Comparison of ENCODE assay signal across 25 cellular contexts in genomic region chr12:26281320-26281719, GRCh38.
DNase-seq lines count a peak whose midpoint lies in the region; ATAC-seq and TF ChIP-seq lines count a peak whose summit lies in the region.
"Had no signal": no experiment of that assay in that cellular context is flagged by ENCODE, and none has a peak within 500 bp of the region (broad histone marks: within the 10 kb centered on the region; RNA-seq: fewer than 3 reads in every experiment).

No MANE protein-coding gene starts in this region.

- no peaks in the 10 kb centered on the region for H3F3A ChIP-seq in GM23338 (replicated peaks; ENCODE audit: low read depth)

- H3K27me3 ChIP-seq in adrenal gland (no peaks in the 10 kb centered on the region), GM23338 (ENCODE audit: insufficient read depth) (no peaks in the 10 kb centered on the region)
- H3K27me3 ChIP-seq: neural progenitor cell had no signal

- TF ChIP-seq POLR2A in adrenal gland (IDR thresholded peaks at IDR 0.05) = no peak

- DNase-seq in GM03348 (ENCODE audit: low spot score) (peak; percentile 58), adrenal gland (peak in 6 of 7 donors; percentile 33 to 67 (median 52)), foreskin fibroblast (peak; percentile 62 to 77), omental fat pad (ENCODE audit: low spot score) (no peak), GM23338 (ENCODE audit: low spot score) (no peak)
- DNase-seq in stimulated activated effector memory CD8-positive, alpha-beta T cell treated with anti-CD3 and anti-CD28 coated beads, Interleukin-12 subunit alpha, Interleukin-12 subunit beta, amount 100 ng/mL, for 72 hours (ENCODE audit: low spot score in 2 of 2) = no peak
- no peak for DNase-seq in activated naive CD8-positive, alpha-beta T cell treated with anti-CD3 and anti-CD28 coated beads for 36 hours
- DNase-seq: activated B cell treated with CpG ODN at 0.5 μM for 24 hours; activated CD8-positive, alpha-beta memory T cell treated with anti-CD3 and anti-CD28 coated beads, Interleukin-2, amount 50 U/mL, for 4 hours; CD4-positive, alpha-beta T cell; effector CD8-positive, alpha-beta T cell; H7; kidney; NCI-H1092; NCI-H187 treated with DMSO at 0.1 percent for 48 hours; NCI-H2227 treated with DMSO at 0.1 percent for 48 hours; NCI-H69 had no signal

- H3K36me3 Mint-ChIP-seq in stimulated activated effector memory CD8-positive, alpha-beta T cell treated with anti-CD3 and anti-CD28 coated beads, Interleukin-12 subunit alpha, Interleukin-12 subunit beta, amount 100 ng/mL, for 72 hours = no peaks in the 10 kb centered on the region
- no peaks in the 10 kb centered on the region for H3K36me3 Mint-ChIP-seq in GM23338 (ENCODE audit: low read depth)
- no peaks in the 10 kb centered on the region for H3K36me3 Mint-ChIP-seq in activated naive CD8-positive, alpha-beta T cell treated with anti-CD3 and anti-CD28 coated beads for 36 hours
- H3K36me3 Mint-ChIP-seq: activated naive CD4-positive, alpha-beta T cell treated with anti-CD3 and anti-CD28 coated beads, Interleukin-2, amount 50 U/mL, for 24 hours; neural progenitor cell; type B pancreatic cell had no signal

- no peaks in the 10 kb centered on the region for H3K79me2 ChIP-seq in GM23338 (replicated peaks; ENCODE audit: insufficient read depth)

- H3K4me2 ChIP-seq in GM23338 = no peak overlapping the region
- H3K4me2 ChIP-seq: neural progenitor cell had no signal

- H3K4me3 ChIP-seq in adrenal gland = no peak overlapping the region
- no peak overlapping the region for H3K4me3 ChIP-seq in foreskin fibroblast (ENCODE audit: low read depth in 1 of 2, low read length in 2 of 2)
- no peak overlapping the region for H3K4me3 ChIP-seq in GM23338
- H3K4me3 ChIP-seq: lung, neural progenitor cell, skin epidermis had no signal

- no peak overlapping the region for H2AFZ ChIP-seq in GM23338
- H2AFZ ChIP-seq: neural progenitor cell had no signal

- ATAC-seq in omental fat pad (ENCODE audit: low FRiP score) (peak; percentile 28), HG03354 (IDR thresholded peaks at IDR 0.05; ENCODE audit: poor library complexity, severe bottlenecking, unreplicated experiment) (no peak), GM23338 (no peak)
- no peak for ATAC-seq in stimulated activated effector memory CD8-positive, alpha-beta T cell treated with anti-CD3 and anti-CD28 coated beads, Interleukin-12 subunit alpha, Interleukin-12 subunit beta, amount 100 ng/mL, for 72 hours
- ATAC-seq: activated T-helper 17 cell treated with anti-CD3 and anti-CD28 coated beads, Interleukin-2, amount 50 U/mL, for 72 hours had no signal

- 0 out of 2 replicates have a peak, but pooled peaks cover 4% of the 10 kb centered on the region for H3K9me2 ChIP-seq in GM23338 (ENCODE audit: insufficient read depth)

- no peaks in the 10 kb centered on the region for H3K27me3 Mint-ChIP-seq in GM23338 (ENCODE audit: insufficient read depth, low read depth, poor library complexity)
- H3K27me3 Mint-ChIP-seq in activated naive CD8-positive, alpha-beta T cell treated with anti-CD3 and anti-CD28 coated beads for 36 hours = no peaks in the 10 kb centered on the region
- H3K27me3 Mint-ChIP-seq: activated B cell treated with CpG ODN at 0.5 μM for 24 hours; activated T-helper 17 cell treated with anti-CD3 and anti-CD28 coated beads, Interleukin-2, amount 50 U/mL, for 72 hours; CD4-positive, alpha-beta T cell had no signal

- H3K36me3 ChIP-seq in adrenal gland (replicated peaks in 1 of 2) = no peaks in the 10 kb centered on the region
- no peaks in the 10 kb centered on the region for H3K36me3 ChIP-seq in GM23338 (ENCODE audit: insufficient read depth)
- H3K36me3 ChIP-seq: neural progenitor cell had no signal

- H3K9me3 Mint-ChIP-seq in stimulated activated effector memory CD8-positive, alpha-beta T cell treated with anti-CD3 and anti-CD28 coated beads, Interleukin-12 subunit alpha, Interleukin-12 subunit beta, amount 100 ng/mL, for 72 hours = no peaks in the 10 kb centered on the region
- H3K9me3 Mint-ChIP-seq in GM23338 = no peaks in the 10 kb centered on the region
- H3K9me3 Mint-ChIP-seq in activated naive CD8-positive, alpha-beta T cell treated with anti-CD3 and anti-CD28 coated beads for 36 hours = no peaks in the 10 kb centered on the region
- H3K9me3 Mint-ChIP-seq: activated B cell treated with CpG ODN at 0.5 μM for 24 hours; activated naive CD4-positive, alpha-beta T cell treated with anti-CD3 and anti-CD28 coated beads, Interleukin-2, amount 50 U/mL, for 24 hours; activated T-helper 17 cell treated with anti-CD3 and anti-CD28 coated beads, Interleukin-2, amount 50 U/mL, for 72 hours; CD4-positive, alpha-beta T cell; neural progenitor cell had no signal

- H3K27ac Mint-ChIP-seq in stimulated activated effector memory CD8-positive, alpha-beta T cell treated with anti-CD3 and anti-CD28 coated beads, Interleukin-12 subunit alpha, Interleukin-12 subunit beta, amount 100 ng/mL, for 72 hours = no peak overlapping the region
- no peak overlapping the region for H3K27ac Mint-ChIP-seq in GM23338
- no peak overlapping the region for H3K27ac Mint-ChIP-seq in activated naive CD8-positive, alpha-beta T cell treated with anti-CD3 and anti-CD28 coated beads for 36 hours
- H3K27ac Mint-ChIP-seq: activated B cell treated with CpG ODN at 0.5 μM for 24 hours; activated naive CD4-positive, alpha-beta T cell treated with anti-CD3 and anti-CD28 coated beads, Interleukin-2, amount 50 U/mL, for 24 hours; activated T-helper 17 cell treated with anti-CD3 and anti-CD28 coated beads, Interleukin-2, amount 50 U/mL, for 72 hours; CD4-positive, alpha-beta T cell; neural progenitor cell; type B pancreatic cell had no signal

- H3K4me3 Mint-ChIP-seq in stimulated activated effector memory CD8-positive, alpha-beta T cell treated with anti-CD3 and anti-CD28 coated beads, Interleukin-12 subunit alpha, Interleukin-12 subunit beta, amount 100 ng/mL, for 72 hours = no peak overlapping the region
- H3K4me3 Mint-ChIP-seq in GM23338 = no peak overlapping the region
- H3K4me3 Mint-ChIP-seq in activated naive CD8-positive, alpha-beta T cell treated with anti-CD3 and anti-CD28 coated beads for 36 hours = no peak overlapping the region
- H3K4me3 Mint-ChIP-seq: activated B cell treated with CpG ODN at 0.5 μM for 24 hours; activated naive CD4-positive, alpha-beta T cell treated with anti-CD3 and anti-CD28 coated beads, Interleukin-2, amount 50 U/mL, for 24 hours; activated T-helper 17 cell treated with anti-CD3 and anti-CD28 coated beads, Interleukin-2, amount 50 U/mL, for 72 hours; CD4-positive, alpha-beta T cell; neural progenitor cell; type B pancreatic cell had no signal

- TF ChIP-seq CTCF in adrenal gland (IDR thresholded peaks at IDR 0.05) = no peak
- no peak for TF ChIP-seq CTCF in foreskin fibroblast (IDR thresholded peaks at IDR 0.05; ENCODE audit: low read depth, low read length)
- no peak for TF ChIP-seq CTCF in omental fat pad (IDR thresholded peaks at IDR 0.05)
- no peak for TF ChIP-seq CTCF in GM23338 (conservative IDR thresholded peaks at IDR 0.05; ENCODE audit: low read depth in 2 of 2)

- no peaks in the 10 kb centered on the region for H3K4me1 Mint-ChIP-seq in stimulated activated effector memory CD8-positive, alpha-beta T cell treated with anti-CD3 and anti-CD28 coated beads, Interleukin-12 subunit alpha, Interleukin-12 subunit beta, amount 100 ng/mL, for 72 hours
- H3K4me1 Mint-ChIP-seq in GM23338 = peaks cover 8% of the 10 kb centered on the region; the same call in 2 of the 3 replicates
- peaks cover 3% of the 10 kb centered on the region for H3K4me1 Mint-ChIP-seq in activated naive CD8-positive, alpha-beta T cell treated with anti-CD3 and anti-CD28 coated beads for 36 hours
- H3K4me1 Mint-ChIP-seq: activated naive CD4-positive, alpha-beta T cell treated with anti-CD3 and anti-CD28 coated beads, Interleukin-2, amount 50 U/mL, for 24 hours; activated T-helper 17 cell treated with anti-CD3 and anti-CD28 coated beads, Interleukin-2, amount 50 U/mL, for 72 hours; neural progenitor cell had no signal

- H3K4me1 ChIP-seq in adrenal gland (replicated peaks in 1 of 2) = peaks cover 8 to 9% of the 10 kb centered on the region in 2 donors
- no peaks in the 10 kb centered on the region for H3K4me1 ChIP-seq in GM23338 (ENCODE audit: insufficient read depth)
- H3K4me1 ChIP-seq: neural progenitor cell had no signal

- H3K9me3 ChIP-seq in adrenal gland (replicated peaks in 1 of 3) = no peaks in the 10 kb centered on the region

- H4K20me1 ChIP-seq in GM23338 (replicated peaks; ENCODE audit: insufficient read depth) = no peaks in the 10 kb centered on the region

- intact Hi-C loops in adrenal gland (cut with DNase I) = no loop called here

- 43 to 51% (median 45%) methylated on average over 4 of the region's 4 CpGs for WGBS in adrenal gland, 4 donors

- H3K27ac ChIP-seq in adrenal gland = peak overlapping the region in 1 of 5 donors; percentile 18
- no peak overlapping the region for H3K27ac ChIP-seq in GM23338 (ENCODE audit: low read depth)
- H3K27ac ChIP-seq: HL-60, neural progenitor cell, skin epidermis had no signal

TF ChIP-seq in GM23338, 12 proteins besides CTCF, POLR2A, EP300 and RAD21 (continues in another document):
- no peak for TF ChIP-seq NANOG (IDR thresholded peaks at IDR 0.05; ENCODE audit: borderline replicate concordance)

Comparison
In these comparisons a context has a peak if more than half of its experiments do, and no peak if none do; other contexts are left out.
1. DNase-seq: peak in GM03348 (single experiment), adrenal gland (6 of 7) and foreskin fibroblast (2 of 2); none in omental fat pad (single experiment), stimulated activated effector memory CD8-positive, alpha-beta T cell treated with anti-CD3 and anti-CD28 coated beads, Interleukin-12 subunit alpha, Interleukin-12 subunit beta, amount 100 ng/mL, for 72 hours (0 of 2), GM23338 (single experiment) and activated naive CD8-positive, alpha-beta T cell treated with anti-CD3 and anti-CD28 coated beads for 36 hours (single experiment).